8 cellular contexts compared by ENCODE assay signal in the genomic region with DNA sequence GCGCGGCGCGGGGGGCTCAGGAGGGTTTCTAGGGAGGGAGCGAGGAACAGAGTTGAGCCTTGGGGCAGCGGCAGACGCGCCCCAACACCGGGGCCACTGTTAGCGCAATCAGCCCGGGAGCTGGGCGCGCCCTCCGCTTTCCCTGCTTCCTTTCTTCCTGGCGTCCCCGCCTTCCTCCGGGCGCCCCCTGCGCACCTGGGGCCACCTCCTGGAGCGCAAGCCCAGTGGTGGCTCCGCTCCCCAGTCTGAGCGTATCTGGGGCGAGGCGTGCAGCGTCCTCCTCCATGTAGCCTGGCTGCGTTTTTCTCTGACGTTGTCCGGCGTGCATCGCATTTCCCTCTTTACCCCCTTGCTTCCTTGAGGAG. TPM values are rescaled to one million over a fixed set of nuclear protein-coding genes. Genes with fewer than 3 reads are reported as not detected.
DNase-seq lines count a peak whose midpoint lies in the region; ATAC-seq and TF ChIP-seq lines count a peak whose summit lies in the region.

No MANE protein-coding gene starts in this region.

- CTCF ChIA-PET in activated CD4-positive, alpha-beta memory T cell treated with anti-CD3 and anti-CD28 coated beads for 36 hours (lab: Charles Lee): no interaction called here

- no peak for TF ChIP-seq EP300 in tibial nerve (IDR thresholded peaks at IDR 0.05)

- intact Hi-C loops in activated CD4-positive, alpha-beta memory T cell treated with anti-CD3 and anti-CD28 coated beads for 36 hours (cut with micrococcal nuclease): no loop called here

- H3K4me3 Mint-ChIP-seq in activated CD4-positive, alpha-beta memory T cell treated with anti-CD3 and anti-CD28 coated beads for 36 hours: peak overlapping the region; percentile 29

- no peak overlapping the region for H2AFZ ChIP-seq in ACC112 (ENCODE audit: low read length, unreplicated experiment)

- peaks cover 42% of the 10 kb centered on the region for H3K27me3 Mint-ChIP-seq in activated CD4-positive, alpha-beta memory T cell treated with anti-CD3 and anti-CD28 coated beads for 36 hours

- in situ Hi-C loops in HAP-1 (cut with MboI; ENCODE audit: low sequenced_read_pairs): no loop called here

- H3K27ac ChIP-seq in ACC112 (ENCODE audit: low read depth, low read length): no peak overlapping the region
- no peak overlapping the region for H3K27ac ChIP-seq in iPS-20b (ENCODE audit: low read length)
- H3K27ac ChIP-seq in tibial nerve: no peak overlapping the region

- no peak overlapping the region for H3K9ac ChIP-seq in iPS-20b (ENCODE audit: low read depth, low read length)

- no peak for TF ChIP-seq POLR2A in tibial nerve (IDR thresholded peaks at IDR 0.05)

- POLR2A ChIA-PET in activated CD4-positive, alpha-beta memory T cell treated with anti-CD3 and anti-CD28 coated beads for 36 hours (lab: Charles Lee): no interaction called here

- no peaks in the 10 kb centered on the region for H3K36me3 ChIP-seq in ACC112 (ENCODE audit: insufficient read depth, low read length)
- no peaks in the 10 kb centered on the region for H3K36me3 ChIP-seq in HAP-1 (replicated peaks)
- no peaks in the 10 kb centered on the region for H3K36me3 ChIP-seq in iPS-20b (ENCODE audit: insufficient read depth, low read depth, low read length)
- H3K36me3 ChIP-seq in tibial nerve: peaks cover 0 to 11% (median 0%) of the 10 kb centered on the region in 3 donors

- H3K9me3 ChIP-seq in HAP-1 (no peaks in the 10 kb centered on the region), iPS-20b (ENCODE audit: insufficient read depth, low read depth, low read length) (no peaks in the 10 kb centered on the region), tibial nerve (no peaks in the 10 kb centered on the region)

- H3K79me2 ChIP-seq in ACC112 (ENCODE audit: control insufficient read depth, insufficient read depth, low read length, unreplicated experiment): no peaks in the 10 kb centered on the region

- peaks cover 16% of the 10 kb centered on the region for H3K27me3 ChIP-seq in ACC112 (ENCODE audit: insufficient read depth, low read length)
- no peaks in the 10 kb centered on the region for H3K27me3 ChIP-seq in HAP-1 (ENCODE audit: low read depth)
- H3K27me3 ChIP-seq in iPS-20b (ENCODE audit: insufficient read depth, low read length): peaks cover 70% of the 10 kb centered on the region
- H3K27me3 ChIP-seq in tibial nerve: peaks cover 0 to 54% of the 10 kb centered on the region in 2 donors

- H3K4me1 ChIP-seq in ACC112 (ENCODE audit: control insufficient read depth, insufficient read depth, low read length, unreplicated experiment) (no peaks in the 10 kb centered on the region), HAP-1 (peaks cover 3% of the 10 kb centered on the region), iPS-20b (ENCODE audit: insufficient read depth, low read length) (peaks cover 3% of the 10 kb centered on the region; the same call in 1 of the 2 replicates), tibial nerve (peaks cover 0 to 17% (median 11%) of the 10 kb centered on the region in 4 donors)

- DNase-seq in HAP-1 (ENCODE audit: low spot score in 2 of 2): peak in 1 of 2 experiments; percentile 44
- no peak for DNase-seq in activated CD4-positive, alpha-beta memory T cell treated with anti-CD3 and anti-CD28 coated beads for 36 hours
- DNase-seq in tibial nerve (ENCODE audit: low spot score in 2 of 2): no peak
- no peak for DNase-seq in GM10266 (ENCODE audit: extremely low spot score)
- DNase-seq in NK-92 (lab: John Stamatoyannopoulos, UW; ENCODE audit: unreplicated experiment): no peak

- 2 to 3% methylated on average over 27 to 30 of the region's 30 CpGs for WGBS in tibial nerve, 2 donors

- H3K9me3 Mint-ChIP-seq in activated CD4-positive, alpha-beta memory T cell treated with anti-CD3 and anti-CD28 coated beads for 36 hours: no peaks in the 10 kb centered on the region

- H3K27ac Mint-ChIP-seq in activated CD4-positive, alpha-beta memory T cell treated with anti-CD3 and anti-CD28 coated beads for 36 hours: no peak overlapping the region

- ATAC-seq in GM21515 (IDR thresholded peaks at IDR 0.05; ENCODE audit: unreplicated experiment): no peak

- peaks cover 7% of the 10 kb centered on the region for H3K4me1 Mint-ChIP-seq in activated CD4-positive, alpha-beta memory T cell treated with anti-CD3 and anti-CD28 coated beads for 36 hours (ENCODE audit: low read depth)

- TF ChIP-seq CTCF in tibial nerve (IDR thresholded peaks at IDR 0.05) (no peak), GM10266 (IDR thresholded peaks at IDR 0.05; ENCODE audit: control insufficient read depth, insufficient read depth, low read depth, missing control alignments) (no peak)

- no peaks in the 10 kb centered on the region for H3K36me3 Mint-ChIP-seq in activated CD4-positive, alpha-beta memory T cell treated with anti-CD3 and anti-CD28 coated beads for 36 hours

- H3K4me3 ChIP-seq in ACC112 (ENCODE audit: low read depth, low read length): peak overlapping the region; percentile 62
- peak overlapping the region; percentile 41 for H3K4me3 ChIP-seq in HAP-1
- peak overlapping the region; percentile 69 for H3K4me3 ChIP-seq in iPS-20b (ENCODE audit: low read length)
- peak overlapping the region in 3 of 4 donors; percentile 24 to 27 (median 26) for H3K4me3 ChIP-seq in tibial nerve

RNA-seq across cellular contexts. Expression of gene PROC, which starts 5.2 kb away (rescaled TPM):
- not detected for total RNA-seq in activated CD4-positive, alpha-beta memory T cell treated with anti-CD3 and anti-CD28 coated beads for 36 hours
- total RNA-seq in tibial nerve: not detected

RNA-seq across cellular contexts. Expression of gene MAP3K2, which starts 35.7 kb away (rescaled TPM):
- 10 to 100 TPM; 33.4 to 34.9 TPM for total RNA-seq in activated CD4-positive, alpha-beta memory T cell treated with anti-CD3 and anti-CD28 coated beads for 36 hours
- total RNA-seq in tibial nerve: 10 to 100 TPM; 34.2 to 69.5 (median 61.1) TPM
